Comparison of ENCODE assay signal across 10 cellular contexts in the genomic region with DNA sequence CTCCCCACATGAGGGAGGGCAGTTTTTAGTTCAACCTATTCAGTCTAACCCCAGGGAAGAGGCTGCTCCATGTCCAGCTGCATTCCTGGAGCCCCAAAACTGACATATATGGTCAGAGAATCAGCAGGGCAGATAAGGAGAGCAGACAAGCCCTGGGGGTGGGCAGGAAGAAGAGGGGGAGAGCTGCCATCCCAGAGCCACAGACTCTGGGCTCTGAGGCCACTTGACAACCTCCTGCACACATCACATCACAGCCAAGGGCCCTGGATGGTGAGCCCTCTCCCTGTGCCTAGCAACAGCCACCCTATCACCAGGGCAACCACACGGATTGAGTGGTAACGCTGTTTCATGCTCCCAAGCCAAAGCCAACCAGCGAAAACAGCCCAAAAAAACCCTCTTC. TPM values are rescaled to one million over a fixed set of nuclear protein-coding genes. Genes with fewer than 3 reads are reported as not detected.
A peak's percentile ranks its signal among the peaks of the same experiment; 100 is the strongest.
DNase-seq lines count a peak whose midpoint lies in the region; ATAC-seq and TF ChIP-seq lines count a peak whose summit lies in the region.
"Had no signal": no experiment of that assay in that cellular context is flagged by ENCODE, and none has a peak within 500 bp of the region (broad histone marks: within the 10 kb centered on the region; RNA-seq: fewer than 3 reads in every experiment).

No MANE protein-coding gene starts in this region.

- H3K9me3 ChIP-seq in adrenal gland (replicated peaks in 1 of 3) (no peaks in the 10 kb centered on the region), skeletal muscle tissue (ENCODE audit: control insufficient read depth in 3 of 3, low read length in 3 of 3) (no peaks in the 10 kb centered on the region)
- H3K9me3 ChIP-seq: SJSA1 had no signal

- peaks cover 42 to 67% of the 10 kb centered on the region in 2 donors for H3K4me1 ChIP-seq in adrenal gland (replicated peaks in 1 of 2)
- peaks cover 54 to 74% (median 62%) of the 10 kb centered on the region in 3 donors for H3K4me1 ChIP-seq in skeletal muscle tissue (ENCODE audit: control insufficient read depth in 3 of 3, insufficient read depth in 3 of 3, low read length in 3 of 3)
- H3K4me1 ChIP-seq: SJSA1 had no signal

- intact Hi-C loops in adrenal gland (cut with DNase I) = no loop called here

- 53 to 78% (median 61%) methylated on average over 3 of the region's 3 CpGs for WGBS in adrenal gland, 4 donors

- no peak for TF ChIP-seq POLR2A in adrenal gland (IDR thresholded peaks at IDR 0.05)

- H3K9ac ChIP-seq in skeletal muscle tissue (ENCODE audit: low read depth in 1 of 3, low read length in 3 of 3) = peak overlapping the region; percentile 23 to 68 (median 24)

- H3K36me3 ChIP-seq in adrenal gland (replicated peaks in 1 of 2) (peaks cover 0 to 36% of the 10 kb centered on the region in 2 donors), skeletal muscle tissue (ENCODE audit: control insufficient read depth in 3 of 3, insufficient read depth in 3 of 3, low read length in 3 of 3) (peaks cover 23 to 31% (median 30%) of the 10 kb centered on the region in 3 donors)

- DNase-seq in M059J (ENCODE audit: low read depth) (peak; percentile 22), adrenal gland (peak in 1 of 7 donors; percentile 68), hippocampal formation (lab: John Stamatoyannopoulos, UW) (peak; percentile 58), SIG-M5 (lab: John Stamatoyannopoulos, UW) (no peak)
- DNase-seq: NCI-H1436 had no signal

- TF ChIP-seq CTCF in adrenal gland (IDR thresholded peaks at IDR 0.05) = no peak

- H3K4me3 ChIP-seq in adrenal gland = no peak overlapping the region
- peak overlapping the region in 1 of 3 donors; percentile 17 for H3K4me3 ChIP-seq in skeletal muscle tissue (ENCODE audit: low read length in 3 of 3)
- H3K4me3 ChIP-seq: SJSA1 had no signal

- ATAC-seq in HG02763 (IDR thresholded peaks at IDR 0.05; ENCODE audit: unreplicated experiment) (no peak), GM18498 (IDR thresholded peaks at IDR 0.05; ENCODE audit: unreplicated experiment) (no peak)

- H3K27me3 ChIP-seq in adrenal gland = no peaks in the 10 kb centered on the region
- no peaks in the 10 kb centered on the region for H3K27me3 ChIP-seq in skeletal muscle tissue (ENCODE audit: control insufficient read depth in 3 of 3, insufficient read depth in 3 of 3, low read length in 3 of 3)
- H3K27me3 ChIP-seq: SJSA1 had no signal

- H3K27ac ChIP-seq in adrenal gland = peak overlapping the region in 3 of 5 donors; percentile 66 to 80 (median 68)
- peak overlapping the region; percentile 94 for H3K27ac ChIP-seq in skeletal muscle tissue (ENCODE audit: low read depth, low read length)
- H3K27ac ChIP-seq: SJSA1 had no signal

RNA-seq across cellular contexts. Expression of gene ARHGAP1, which starts 3.1 kb away (rescaled TPM):
- 20.2 and 34.8 TPM in 2 replicates for total RNA-seq in M059J (2014; rRNA removed; shearing (Covaris generic))
- 100 to 1,000 TPM in 3 of 8 donors, 10 to 100 TPM in 5; 38.7 to 125 (median 94.4) TPM for total RNA-seq in adrenal gland
- polyA plus RNA-seq in adrenal gland = 10 to 100 TPM; 29.0 to 52.6 (median 32.5) TPM
- 19.8 TPM for total RNA-seq in skeletal muscle tissue

RNA-seq across cellular contexts. Expression of gene ZNF408, which starts 3.5 kb away (rescaled TPM):
- total RNA-seq in M059J (2014; rRNA removed; shearing (Covaris generic)) = 7.2 and 14.6 TPM in 2 replicates
- 10 to 100 TPM in 4 of 8 donors, 1 to 10 TPM in 4; 7.2 to 13.6 (median 9.8) TPM for total RNA-seq in adrenal gland
- 10 to 100 TPM in 1 of 3 donors, 1 to 10 TPM in 2; 2.2 to 13.8 (median 8.4) TPM for polyA plus RNA-seq in adrenal gland
- 5.7 TPM for total RNA-seq in skeletal muscle tissue

RNA-seq across cellular contexts. Expression of gene F2, which starts 21.7 kb away (rescaled TPM):
- not detected in 2 replicates for total RNA-seq in M059J (2014; rRNA removed; shearing (Covaris generic))
- total RNA-seq in adrenal gland (under 1 TPM in 2 of 8 donors, not detected in 6; 0.50 to 0.61 TPM), skeletal muscle tissue (0.52 TPM)
- not detected for polyA plus RNA-seq in adrenal gland
- total RNA-seq: mesothelial cell of epicardium, SJSA1 had no signal
